In genomic region chr9:127853312-127854168, GRCh38 we compare ENCODE assay signal across 9 cellular contexts. TPM values are rescaled to one million over a fixed set of nuclear protein-coding genes. Genes with fewer than 3 reads are reported as not detected.
DNase-seq lines count a peak whose midpoint lies in the region; ATAC-seq and TF ChIP-seq lines count a peak whose summit lies in the region.
"Had no signal": no experiment of that assay in that cellular context is flagged by ENCODE, and none has a peak within 500 bp of the region (broad histone marks: within the 10 kb centered on the region; RNA-seq: fewer than 3 reads in every experiment).

No MANE protein-coding gene starts in this region.

- peak overlapping the region; percentile 65 for H3K9ac ChIP-seq in muscle layer of colon (ENCODE audit: low read length)

- POLR2A ChIA-PET in A673 (lab: Charles Lee; ENCODE audit: low non-redundant PET): no interaction called here

- no peak for ATAC-seq in HG02870 (IDR thresholded peaks at IDR 0.05; ENCODE audit: unreplicated experiment)

- peak overlapping the region; percentile 77 for H3K4me3 ChIP-seq in A673 (ENCODE audit: low read depth, low read length, poor library complexity, severe bottlenecking)
- H3K4me3 ChIP-seq in coronary artery: peak overlapping the region; percentile 85
- peak overlapping the region; percentile 0 to 61 for H3K4me3 ChIP-seq in muscle layer of colon (ENCODE audit: low read depth in 1 of 2, low read length in 2 of 2)

- peaks cover 7% of the 10 kb centered on the region for H3K9me3 ChIP-seq in A673 (ENCODE audit: low read depth, low read length, poor library complexity, severe bottlenecking)
- no peaks in the 10 kb centered on the region for H3K9me3 ChIP-seq in muscle layer of colon (ENCODE audit: low read length)

- peak; percentile 40 for DNase-seq in A673 (ENCODE audit: low spot score)
- DNase-seq in MV-4-11 (lab: John Stamatoyannopoulos, UW): peak; percentile 10
- DNase-seq in coronary artery (ENCODE audit: low spot score): no peak
- DNase-seq in GF-D8 (lab: John Stamatoyannopoulos, UW): no peak
- DNase-seq in NCI-H1694 (lab: John Stamatoyannopoulos, UW): no peak
- no peak for DNase-seq in NCI-H82 treated with DMSO at 0.1 percent for 48 hours (lab: John Stamatoyannopoulos, UW; ENCODE audit: unreplicated experiment)
- DNase-seq: DMS 273 treated with DMSO at 0.1 percent for 48 hours had no signal

- TF ChIP-seq CTCF in A673 (conservative IDR thresholded peaks at IDR 0.05; ENCODE audit: low read depth, low read length): no peak
- TF ChIP-seq CTCF in coronary artery (IDR thresholded peaks at IDR 0.05): no peak

- CTCF ChIA-PET in A673 (lab: Charles Lee): interaction anchor here (2.6 kb wide), 1 partner anchor 16 kb away, joined by 7 read pairs; no protein-coding TSS in a partner anchor

- H3K36me3 ChIP-seq in A673 (ENCODE audit: insufficient read depth, low read length, poor library complexity, severe bottlenecking) (no peaks in the 10 kb centered on the region), muscle layer of colon (ENCODE audit: insufficient read depth, low read length) (no peaks in the 10 kb centered on the region)

- no TSS peak for BruUV-seq in A673 (replicated peaks; lab: Mats Ljungman, UMichigan)

- H3K4me1 ChIP-seq in A673 (ENCODE audit: insufficient read depth, low read length, poor library complexity, severe bottlenecking) (peaks cover 13% of the 10 kb centered on the region), muscle layer of colon (ENCODE audit: insufficient read depth, low read length) (peaks cover 6% of the 10 kb centered on the region)

- H3K27ac ChIP-seq in A673 (ENCODE audit: low read depth, low read length, poor library complexity, severe bottlenecking) (peak overlapping the region; percentile 79), coronary artery (peak overlapping the region; percentile 86 to 92), muscle layer of colon (ENCODE audit: low read depth, low read length) (peak overlapping the region; percentile 16)

- H3K27me3 ChIP-seq in A673 (replicated peaks; ENCODE audit: insufficient read depth, low read depth, low read length, poor library complexity) (no peaks in the 10 kb centered on the region), muscle layer of colon (ENCODE audit: control insufficient read depth in 1 of 2, insufficient read depth in 2 of 2, low read length in 2 of 2) (no peaks in the 10 kb centered on the region)

- intact Hi-C loops in A673 (cut with micrococcal nuclease; ENCODE audit: unreplicated experiment): no loop called here

RNA-seq across cellular contexts. Expression of gene ENG, which starts 0.9 kb away (rescaled TPM):
- 29.9 and 31.1 TPM in 2 replicates for total RNA-seq in A673 (2021)

RNA-seq across cellular contexts. Expression of gene AK1, which starts 23.9 kb away (rescaled TPM):
- 35.8 and 52.9 TPM in 2 replicates for total RNA-seq in A673 (2021)

RNA-seq across cellular contexts. Expression of gene ST6GALNAC6, which starts 45.9 kb away (rescaled TPM):
- 34.7 and 40.4 TPM in 2 replicates for total RNA-seq in A673 (2021)

RNA-seq across cellular contexts. Expression of gene FPGS, which starts 50.9 kb away (rescaled TPM):
- 74.9 and 78.2 TPM in 2 replicates for total RNA-seq in A673 (2021)

Comparison
In these comparisons a context has a peak if more than half of its experiments do, and no peak if none do; other contexts are left out.
1. DNase-seq: peak in A673 (single experiment) and MV-4-11 (single experiment); none in coronary artery (single experiment), GF-D8 (single experiment), NCI-H1694 (single experiment) and NCI-H82 treated with DMSO at 0.1 percent for 48 hours (single experiment).
2. H3K27ac ChIP-seq: peak in every context shown above with its lines; median percentile 89 in coronary artery; 79 in A673; 16 in muscle layer of colon.
3. H3K4me3 ChIP-seq: peak in every context shown above with its lines; median percentile 85 in coronary artery; 77 in A673; 30 in muscle layer of colon.